In genomic region chr14:68377459-68377858, GRCh38 we compare ENCODE assay signal across 8 cellular contexts.
A peak's percentile ranks its signal among the peaks of the same experiment; 100 is the strongest.
DNase-seq lines count a peak whose midpoint lies in the region; ATAC-seq lines count a peak whose summit lies in the region.

No MANE protein-coding gene starts in this region.

- peak; percentile 59 to 65 for DNase-seq in Kasumi-1 (lab: John Stamatoyannopoulos, UW)
- peak; percentile 31 for DNase-seq in amniotic epithelial cell (ENCODE audit: low read depth)
- peak; percentile 71 for DNase-seq in inferior parietal cortex (ENCODE audit: extremely low spot score)
- DNase-seq in stimulated activated naive CD8-positive, alpha-beta T cell treated with anti-CD3 and anti-CD28 coated beads, Interleukin-15, amount 100 ng/mL, for 72 hours, result no peak
- DNase-seq in activated T-helper 2 cell treated with anti-CD3 and anti-CD28 coated beads, Interferon-gamma antibody, Interleukin-2, Interleukin-4, amounts not matched to agents 10 μg/mL and 5 μg/mL and 100 μg/mL, durations not matched to agents 14 hours and 24 hours and 36 hours (ENCODE audit: low spot score), result no peak
- DNase-seq in NCI-H2227 (lab: John Stamatoyannopoulos, UW; ENCODE audit: unreplicated experiment), result no peak

- peak overlapping the region; percentile 14 to 61 for H3K4me3 Mint-ChIP-seq in stimulated activated naive CD8-positive, alpha-beta T cell treated with anti-CD3 and anti-CD28 coated beads, Interleukin-15, amount 100 ng/mL, for 72 hours
- no peak overlapping the region for H3K4me3 Mint-ChIP-seq in activated T-helper 2 cell treated with anti-CD3 and anti-CD28 coated beads, Interferon-gamma antibody, Interleukin-2, Interleukin-4, amounts not matched to agents 10 μg/mL and 5 μg/mL and 100 μg/mL, durations not matched to agents 14 hours and 24 hours and 36 hours (ENCODE audit: low read depth)

- intact Hi-C loops in activated T-helper 2 cell treated with anti-CD3 and anti-CD28 coated beads, Interferon-gamma antibody, Interleukin-2, Interleukin-4, amounts not matched to agents 10 μg/mL and 5 μg/mL and 100 μg/mL, durations not matched to agents 14 hours and 24 hours and 36 hours (cut with micrococcal nuclease), result no loop called here

- no peaks in the 10 kb centered on the region for H3K36me3 Mint-ChIP-seq in activated T-helper 2 cell treated with anti-CD3 and anti-CD28 coated beads, Interferon-gamma antibody, Interleukin-2, Interleukin-4, amounts not matched to agents 10 μg/mL and 5 μg/mL and 100 μg/mL, durations not matched to agents 14 hours and 24 hours and 36 hours (ENCODE audit: low read depth)

- H3K9me3 Mint-ChIP-seq in stimulated activated naive CD8-positive, alpha-beta T cell treated with anti-CD3 and anti-CD28 coated beads, Interleukin-15, amount 100 ng/mL, for 72 hours, result peaks cover 0 to 6% of the 10 kb centered on the region in 2 donors
- H3K9me3 Mint-ChIP-seq in activated T-helper 2 cell treated with anti-CD3 and anti-CD28 coated beads, Interferon-gamma antibody, Interleukin-2, Interleukin-4, amounts not matched to agents 10 μg/mL and 5 μg/mL and 100 μg/mL, durations not matched to agents 14 hours and 24 hours and 36 hours, result no peaks in the 10 kb centered on the region

- H3K27me3 Mint-ChIP-seq in stimulated activated naive CD8-positive, alpha-beta T cell treated with anti-CD3 and anti-CD28 coated beads, Interleukin-15, amount 100 ng/mL, for 72 hours, result no peaks in the 10 kb centered on the region
- no peaks in the 10 kb centered on the region for H3K27me3 Mint-ChIP-seq in activated T-helper 2 cell treated with anti-CD3 and anti-CD28 coated beads, Interferon-gamma antibody, Interleukin-2, Interleukin-4, amounts not matched to agents 10 μg/mL and 5 μg/mL and 100 μg/mL, durations not matched to agents 14 hours and 24 hours and 36 hours (ENCODE audit: low read depth)

- peak overlapping the region in 1 of 2 donors; percentile 71 for H3K27ac Mint-ChIP-seq in stimulated activated naive CD8-positive, alpha-beta T cell treated with anti-CD3 and anti-CD28 coated beads, Interleukin-15, amount 100 ng/mL, for 72 hours
- no peak overlapping the region for H3K27ac Mint-ChIP-seq in activated T-helper 2 cell treated with anti-CD3 and anti-CD28 coated beads, Interferon-gamma antibody, Interleukin-2, Interleukin-4, amounts not matched to agents 10 μg/mL and 5 μg/mL and 100 μg/mL, durations not matched to agents 14 hours and 24 hours and 36 hours

- peaks cover 66% of the 10 kb centered on the region for H3K4me1 Mint-ChIP-seq in stimulated activated naive CD8-positive, alpha-beta T cell treated with anti-CD3 and anti-CD28 coated beads, Interleukin-15, amount 100 ng/mL, for 72 hours
- H3K4me1 Mint-ChIP-seq in activated T-helper 2 cell treated with anti-CD3 and anti-CD28 coated beads, Interferon-gamma antibody, Interleukin-2, Interleukin-4, amounts not matched to agents 10 μg/mL and 5 μg/mL and 100 μg/mL, durations not matched to agents 14 hours and 24 hours and 36 hours (ENCODE audit: low read depth), result peaks cover 7% of the 10 kb centered on the region

- ATAC-seq in stimulated activated naive CD8-positive, alpha-beta T cell treated with anti-CD3 and anti-CD28 coated beads, Interleukin-15, amount 100 ng/mL, for 72 hours, result no peak
- ATAC-seq in HG03520 (IDR thresholded peaks at IDR 0.05; ENCODE audit: unreplicated experiment), result no peak
- no peak for ATAC-seq in GM18519 (IDR thresholded peaks at IDR 0.05; ENCODE audit: low FRiP score, unreplicated experiment)

Comparison
In these comparisons a context has a peak if more than half of its experiments do, and no peak if none do; other contexts are left out.
1. DNase-seq: peak in Kasumi-1 (2 of 2), amniotic epithelial cell (single experiment) and inferior parietal cortex (single experiment); none in stimulated activated naive CD8-positive, alpha-beta T cell treated with anti-CD3 and anti-CD28 coated beads, Interleukin-15, amount 100 ng/mL, for 72 hours (0 of 2), activated T-helper 2 cell treated with anti-CD3 and anti-CD28 coated beads, Interferon-gamma antibody, Interleukin-2, Interleukin-4, amounts not matched to agents 10 μg/mL and 5 μg/mL and 100 μg/mL, durations not matched to agents 14 hours and 24 hours and 36 hours (single experiment) and NCI-H2227 (single experiment).